11 cellular contexts compared by ENCODE assay signal in the genomic region with DNA sequence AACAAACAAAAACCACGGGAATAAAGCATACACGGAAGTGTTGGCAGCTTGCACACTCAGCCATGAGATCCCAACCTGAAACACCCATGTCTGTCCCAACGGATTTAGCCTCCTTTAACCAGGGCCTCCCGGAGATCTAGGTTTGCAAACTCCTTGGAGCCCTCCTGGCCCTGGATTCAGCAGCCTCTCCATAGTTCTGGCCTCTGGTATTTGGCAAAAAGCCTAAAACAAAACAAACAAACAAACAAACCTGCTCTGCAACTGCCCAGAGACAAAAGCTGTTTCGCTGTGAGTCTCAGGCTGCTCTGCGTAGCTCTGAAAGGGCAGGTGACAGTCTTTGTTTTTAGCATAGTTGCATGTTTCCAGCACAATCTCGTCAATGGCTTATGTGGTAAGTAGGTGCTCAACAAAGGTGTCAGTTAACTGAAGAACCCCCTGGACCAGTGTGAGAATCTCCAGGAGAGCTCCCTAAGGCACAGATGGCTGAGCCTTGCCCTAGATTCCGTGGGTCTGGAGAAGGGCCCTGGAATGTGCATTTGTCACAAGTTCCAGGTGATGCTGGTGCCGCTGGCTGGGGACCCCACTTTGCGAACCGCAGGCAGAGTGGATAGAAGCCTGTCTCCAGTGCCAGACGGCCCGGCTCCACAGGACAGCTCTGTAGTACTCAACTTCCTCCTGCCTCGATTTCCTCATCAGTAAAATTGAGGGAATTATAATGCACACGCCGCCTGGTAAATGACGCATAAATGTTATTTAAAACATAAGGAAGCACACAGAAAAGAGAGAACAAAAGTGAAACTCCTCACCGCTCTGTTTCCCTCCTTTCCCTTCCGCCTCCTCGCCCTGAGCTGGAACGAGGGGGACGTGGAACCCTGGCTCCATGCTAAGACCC.
DNase-seq lines count a peak whose midpoint lies in the region; ATAC-seq and TF ChIP-seq lines count a peak whose summit lies in the region.
"Had no signal": no experiment of that assay in that cellular context is flagged by ENCODE, and none has a peak within 500 bp of the region (broad histone marks: within the 10 kb centered on the region; RNA-seq: fewer than 3 reads in every experiment).

No MANE protein-coding gene starts in this region.

- H3K36me3 ChIP-seq in upper lobe of right lung = no peaks in the 10 kb centered on the region
- H3K36me3 ChIP-seq: right atrium auricular region had no signal

- peaks cover 43% of the 10 kb centered on the region for H3K4me1 ChIP-seq in foreskin keratinocyte
- peaks cover 13% of the 10 kb centered on the region for H3K4me1 ChIP-seq in upper lobe of right lung

- H3K27me3 ChIP-seq in foreskin keratinocyte = no peaks in the 10 kb centered on the region
- H3K27me3 ChIP-seq in upper lobe of right lung = no peaks in the 10 kb centered on the region
- H3K27me3 ChIP-seq: right atrium auricular region had no signal

- ATAC-seq in foreskin keratinocyte (no peak), upper lobe of right lung (no peak), GM21576 (IDR thresholded peaks at IDR 0.05; ENCODE audit: unreplicated experiment) (no peak), GM21526 (IDR thresholded peaks at IDR 0.05; ENCODE audit: low FRiP score, unreplicated experiment) (no peak), HG02763 (IDR thresholded peaks at IDR 0.05; ENCODE audit: unreplicated experiment) (no peak)

- no peak overlapping the region for H3K4me3 ChIP-seq in upper lobe of right lung
- H3K4me3 ChIP-seq: right atrium auricular region had no signal

- TF ChIP-seq CTCF in foreskin keratinocyte (conservative IDR thresholded peaks at IDR 0.05) = no peak
- no peak for TF ChIP-seq CTCF in upper lobe of right lung (IDR thresholded peaks at IDR 0.05)

- intact Hi-C loops in upper lobe of right lung (cut with DNase I) = no loop called here

- H3K27ac ChIP-seq in foreskin keratinocyte (peak overlapping the region; percentile 99), upper lobe of right lung (peak overlapping the region; percentile 17)
- H3K27ac ChIP-seq: right atrium auricular region had no signal

- no peaks in the 10 kb centered on the region for H3K9me3 ChIP-seq in upper lobe of right lung
- H3K9me3 ChIP-seq: right atrium auricular region had no signal

- DNase-seq in LoVo (ENCODE audit: low spot score) (peak; percentile 23), NCI-H774 (lab: John Stamatoyannopoulos, UW) (peak; percentile 59), foreskin keratinocyte (no peak), upper lobe of right lung (peak; percentile 63)
- DNase-seq: DMS 273 treated with DMSO at 0.1 percent for 48 hours, SHP77, substantia nigra had no signal

Comparison
In these comparisons a context has a peak if more than half of its experiments do, and no peak if none do; other contexts are left out.
1. DNase-seq: peak in LoVo (single experiment), NCI-H774 (single experiment) and upper lobe of right lung (single experiment); none in foreskin keratinocyte (0 of 2).